In the genomic region with DNA sequence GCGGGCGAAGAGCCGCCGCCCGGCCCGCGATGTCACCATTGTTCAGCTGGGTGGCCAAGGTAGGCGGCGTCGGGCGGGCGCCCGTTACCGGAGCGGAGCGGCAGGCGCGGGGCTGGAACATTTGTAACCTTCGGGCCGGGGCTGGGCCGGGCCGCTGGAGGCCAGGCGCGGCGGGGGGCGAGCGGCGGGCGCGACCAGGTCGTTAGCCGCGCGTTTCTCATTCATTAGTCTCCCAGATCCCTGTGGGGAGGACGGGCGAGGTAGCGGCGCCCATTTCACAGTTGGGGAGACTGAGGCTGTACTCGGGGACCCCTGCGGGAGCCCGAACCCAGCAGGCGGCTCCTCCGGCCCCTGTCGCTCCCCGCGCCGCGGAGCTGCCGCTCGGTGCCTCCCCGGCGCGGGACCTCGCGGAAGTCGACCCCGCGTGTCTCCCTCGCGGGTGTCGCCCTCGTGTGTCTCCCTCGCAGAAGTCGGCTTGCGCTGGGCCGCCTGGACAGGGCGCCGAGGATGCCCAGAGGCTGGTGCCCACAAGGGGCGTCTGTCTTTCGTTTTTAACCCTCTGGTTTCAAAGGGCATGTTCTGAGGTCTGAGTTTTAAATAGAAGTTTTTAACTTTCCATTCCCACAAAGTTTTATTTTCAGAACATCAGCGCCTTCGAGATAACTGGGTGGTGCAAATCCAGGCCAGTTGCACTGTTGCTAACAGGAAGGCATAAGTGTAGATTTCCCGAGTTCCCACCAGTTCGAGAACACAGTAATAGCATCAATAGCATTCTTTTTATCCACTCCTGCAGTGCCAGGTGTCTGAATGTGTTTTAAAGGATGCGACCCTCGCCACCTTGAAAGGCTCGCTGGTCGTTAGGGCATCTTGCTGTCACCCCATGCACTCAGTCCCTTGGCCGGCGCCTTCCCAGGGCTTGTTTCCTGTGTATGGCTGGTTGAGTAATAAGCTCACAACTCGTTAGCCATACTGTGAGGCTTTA, we compare ENCODE assay signal across 8 cellular contexts. TPM values are rescaled to one million over a fixed set of nuclear protein-coding genes. Genes with fewer than 3 reads are reported as not detected.
DNase-seq lines count a peak whose midpoint lies in the region; ATAC-seq and TF ChIP-seq lines count a peak whose summit lies in the region.

No MANE protein-coding gene starts in this region.

- no peak for TF ChIP-seq POLR2A in NB4 (IDR thresholded peaks at IDR 0.05; ENCODE audit: extremely low read depth, insufficient read length)
- TF ChIP-seq POLR2A in right lobe of liver (IDR thresholded peaks at IDR 0.05), result peak; percentile 42

- no peaks in the 10 kb centered on the region for H3K36me3 ChIP-seq in right lobe of liver

- H3K9me3 ChIP-seq in right lobe of liver, result no peaks in the 10 kb centered on the region

- WGBS in right lobe of liver (ENCODE audit: insufficient coverage, low coverage, low lambda C conversion rate, missing lambda C conversion rate), result 0% methylated on average over 14 of the region's 81 CpGs

- H3K4me3 ChIP-seq in NB4 (ENCODE audit: low read depth, low read length) (peak overlapping the region; percentile 94), right lobe of liver (peak overlapping the region; percentile 77 to 87 (median 78))

- H3K27me3 ChIP-seq in right lobe of liver, result no peaks in the 10 kb centered on the region

- TF ChIP-seq CTCF in NB4 (IDR thresholded peaks at IDR 0.05; ENCODE audit: low read depth, low read length) (peak; percentile 34), right lobe of liver (IDR thresholded peaks at IDR 0.05) (peak; percentile 65 to 70 (median 68))

- ATAC-seq in HG02571 (IDR thresholded peaks at IDR 0.05; ENCODE audit: unreplicated experiment) (peak; percentile 64), right lobe of liver (peak; percentile 71 to 84 (median 78))

- H3K27ac ChIP-seq in right lobe of liver, result peak overlapping the region; percentile 94 to 99 (median 95)

- H3K4me1 ChIP-seq in right lobe of liver, result peaks cover 0 to 38% (median 5%) of the 10 kb centered on the region in 4 donors

- DNase-seq in NCI-H146 (lab: John Stamatoyannopoulos, UW), result peak; percentile 55
- DNase-seq in NCI-H146 treated with DMSO at 0.1 percent for 48 hours (lab: John Stamatoyannopoulos, UW; ENCODE audit: unreplicated experiment), result no peak
- DNase-seq in NB4 (ENCODE audit: low read depth), result peak; percentile 86
- peak; percentile 43 to 61 for DNase-seq in activated CD4-positive, alpha-beta T cell treated with anti-CD3 and anti-CD28 coated beads, Interleukin-2, amount 50 U/mL, for 24 hours (ENCODE audit: low read depth in 1 of 2, low spot score in 1 of 2)
- DNase-seq in dermis blood vessel endothelial cell, result peak; percentile 81
- peak; percentile 80 to 88 (median 84) for DNase-seq in right lobe of liver
- peak; percentile 61 to 76 for DNase-seq in stimulated activated CD4-positive, alpha-beta T cell treated with anti-CD3 and anti-CD28 coated beads, Interleukin-4, amount 100 ng/mL, for 4 hours

- intact Hi-C loops in right lobe of liver (cut with DNase I), result loop anchor here in 1 of 2 donors (10.0 kb wide), 1 partner anchor 93 kb away; no protein-coding TSS in a partner anchor

RNA-seq across cellular contexts. Expression of a gene that starts 17.6 kb away (rescaled TPM):
- total RNA-seq in dermis blood vessel endothelial cell (0.51 TPM in 1 of 2 replicates, not detected in the other), right lobe of liver (under 1 TPM in 1 of 6 experiments, not detected in 5; 0.32 TPM)
